ENCODE assay signal across 25 cellular contexts in genomic region chr2:7811073-7811472, GRCh38.
"Had no signal": no experiment of that assay in that cellular context is flagged by ENCODE, and none has a peak within 500 bp of the region (broad histone marks: within the 10 kb centered on the region; RNA-seq: fewer than 3 reads in every experiment).

No MANE protein-coding gene starts in this region.

- H3K36me3 Mint-ChIP-seq: stimulated activated memory B cell treated with anti-CD40 and anti-IgM and Interleukin-4, amounts not matched to agents 10 μg/mL and 1 μg/mL and 100 μg/mL, for 72 hours had no signal

- H3K36me3 ChIP-seq: left lung, lower lobe of right lung, ovary, right atrium auricular region, right lobe of liver, stomach, thyroid gland, transverse colon, upper lobe of left lung, vagina had no signal

- DNase-seq: kidney; left colon; left lung; lower lobe of right lung; midbrain; mucosa of descending colon; naive thymus-derived CD4-positive, alpha-beta T cell; ovary; right lobe of liver; stimulated activated CD4-positive, alpha-beta T cell treated with anti-CD3 and anti-CD28 coated beads, Interleukin-1b, Interleukin-23, amount 100 ng/mL, for 48 hours; stimulated activated CD4-positive, alpha-beta T cell treated with anti-CD3 and anti-CD28 coated beads, Interleukin-2, amount 100 ng/mL, for 48 hours; stimulated activated CD4-positive, alpha-beta T cell treated with anti-CD3 and anti-CD28 coated beads, Interleukin-4, amount 100 ng/mL, for 4 hours; stimulated activated CD8-positive, alpha-beta memory T cell treated with anti-CD3 and anti-CD28 coated beads, Interleukin-4, amount 100 ng/mL, for 48 hours; stimulated activated naive CD8-positive, alpha-beta T cell treated with anti-CD3 and anti-CD28 coated beads, Interleukin-15, Interleukin-2, amounts not matched to agents 100 U/mL and 50 U/mL, for 24 hours; stomach; testis; thyroid gland; transverse colon; upper lobe of left lung had no signal

- H3K4me1 ChIP-seq: left lung, lower lobe of right lung, right atrium auricular region, right lobe of liver, stomach, testis, thyroid gland, transverse colon, upper lobe of left lung, vagina had no signal

- H3K27ac ChIP-seq: left lung, lower lobe of right lung, ovary, right atrium auricular region, right lobe of liver, stomach, testis, thyroid gland, transverse colon, upper lobe of left lung, vagina had no signal

- H3K4me3 ChIP-seq: left lung, lower lobe of right lung, mucosa of descending colon, ovary, right atrium auricular region, right lobe of liver, smooth muscle cell, stomach, testis, thyroid gland, transverse colon, upper lobe of left lung, vagina had no signal

- H3K27me3 ChIP-seq: left lung, ovary, right atrium auricular region, right lobe of liver, stomach, testis, thyroid gland, transverse colon, upper lobe of left lung, vagina had no signal

- ATAC-seq: left colon; left lung; lower lobe of right lung; mucosa of descending colon; naive thymus-derived CD4-positive, alpha-beta T cell; natural killer cell treated with Interleukin-12 subunit alpha and Interleukin-12 subunit beta and Interleukin-15 and Interleukin-18, amount 100 ng/mL, for 72 hours; right lobe of liver; stimulated activated memory B cell treated with anti-CD40 and anti-IgM and Interleukin-4, amounts not matched to agents 10 μg/mL and 1 μg/mL and 100 μg/mL, for 72 hours; stimulated activated naive CD8-positive, alpha-beta T cell treated with anti-CD3 and anti-CD28 coated beads, Interleukin-15, Interleukin-2, amounts not matched to agents 100 U/mL and 50 U/mL, for 24 hours had no signal

- H3K4me3 Mint-ChIP-seq: naive thymus-derived CD4-positive, alpha-beta T cell; natural killer cell treated with Interleukin-12 subunit alpha and Interleukin-12 subunit beta and Interleukin-15 and Interleukin-18, amount 100 ng/mL, for 72 hours; stimulated activated memory B cell treated with anti-CD40 and anti-IgM and Interleukin-4, amounts not matched to agents 10 μg/mL and 1 μg/mL and 100 μg/mL, for 72 hours had no signal

- H3K9me3 ChIP-seq: left lung, lower lobe of right lung, mucosa of descending colon, ovary, right atrium auricular region, right lobe of liver, stomach, testis, thyroid gland, transverse colon, upper lobe of left lung, vagina had no signal

- H3K27me3 Mint-ChIP-seq: naive thymus-derived CD4-positive, alpha-beta T cell had no signal

- H3K27ac Mint-ChIP-seq: naive thymus-derived CD4-positive, alpha-beta T cell; progenitor cell of endocrine pancreas; stimulated activated memory B cell treated with anti-CD40 and anti-IgM and Interleukin-4, amounts not matched to agents 10 μg/mL and 1 μg/mL and 100 μg/mL, for 72 hours had no signal

- H3K4me1 Mint-ChIP-seq: stimulated activated memory B cell treated with anti-CD40 and anti-IgM and Interleukin-4, amounts not matched to agents 10 μg/mL and 1 μg/mL and 100 μg/mL, for 72 hours had no signal
